9 cellular contexts compared by ENCODE assay signal in the genomic region with DNA sequence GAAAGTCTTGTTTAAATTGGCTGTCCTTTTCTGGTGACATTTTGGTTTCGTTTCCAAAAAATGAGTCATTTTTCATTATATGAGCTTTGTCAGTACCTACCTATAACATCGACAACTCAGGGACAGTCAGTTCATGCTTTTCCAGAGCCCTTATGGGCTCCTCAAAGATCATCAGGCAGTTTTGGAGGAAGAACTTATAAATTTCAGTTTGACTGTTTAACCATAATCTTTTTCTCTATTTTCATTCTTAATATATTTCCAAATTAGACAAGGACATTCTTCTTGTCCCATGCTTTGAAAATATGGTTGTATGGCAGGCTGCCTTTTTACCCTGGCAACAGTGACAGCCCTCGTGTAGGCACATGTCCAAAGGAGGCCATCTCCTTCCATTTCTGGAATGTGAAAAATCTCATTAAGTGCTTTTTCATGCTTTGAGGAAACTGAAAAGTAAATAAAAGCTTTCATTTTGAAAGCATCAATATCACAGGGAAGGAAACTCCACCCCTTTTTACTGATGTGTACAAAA. TPM values are rescaled to one million over a fixed set of nuclear protein-coding genes. Genes with fewer than 3 reads are reported as not detected.
A peak's percentile ranks its signal among the peaks of the same experiment; 100 is the strongest.
DNase-seq lines count a peak whose midpoint lies in the region; ATAC-seq, FAIRE-seq and TF ChIP-seq lines count a peak whose summit lies in the region.
"Had no signal": no experiment of that assay in that cellular context is flagged by ENCODE, and none has a peak within 500 bp of the region (broad histone marks: within the 10 kb centered on the region; RNA-seq: fewer than 3 reads in every experiment).

No MANE protein-coding gene starts in this region.

- H3K27me3 Mint-ChIP-seq in CD4-positive, CD25-positive, alpha-beta regulatory T cell: no peaks in the 10 kb centered on the region
- no peaks in the 10 kb centered on the region for H3K27me3 Mint-ChIP-seq in IgD-negative memory B cell
- H3K27me3 Mint-ChIP-seq in astrocyte (ENCODE audit: low read depth, unreplicated experiment): no peaks in the 10 kb centered on the region
- H3K27me3 Mint-ChIP-seq in glutamatergic neuron (ENCODE audit: unreplicated experiment): peaks cover 2% of the 10 kb centered on the region

- H4K91ac ChIP-seq in mesenchymal stem cell (ENCODE audit: low read length): no peak overlapping the region

- H2BK12ac ChIP-seq in mesenchymal stem cell (ENCODE audit: low read length in 2 of 2): no peak overlapping the region

- FAIRE-seq in astrocyte (lab: Jason Lieb, UNC): no peak

- no peak overlapping the region for H2BK120ac ChIP-seq in mesenchymal stem cell (ENCODE audit: low read depth, low read length)

- ATAC-seq in CD4-positive, CD25-positive, alpha-beta regulatory T cell (ENCODE audit: low read depth in 2 of 2): no peak
- ATAC-seq in GM19025 (IDR thresholded peaks at IDR 0.05; ENCODE audit: low read depth, unreplicated experiment): peak; percentile 49

- H3K36me3 ChIP-seq in CD4-positive, CD25-positive, alpha-beta regulatory T cell (ENCODE audit: control insufficient read depth, insufficient read depth, low read length): no peaks in the 10 kb centered on the region
- H3K36me3 ChIP-seq in astrocyte (ENCODE audit: insufficient read depth, low read length): no peaks in the 10 kb centered on the region
- no peaks in the 10 kb centered on the region for H3K36me3 ChIP-seq in mesenchymal stem cell (ENCODE audit: control insufficient read depth in 1 of 2, insufficient read depth in 2 of 2, low read depth in 1 of 2, low read length in 2 of 2)

- no peak overlapping the region for H2BK5ac ChIP-seq in mesenchymal stem cell (ENCODE audit: low read depth, low read length, poor library complexity, severe bottlenecking)

- no peak overlapping the region for H2BK15ac ChIP-seq in mesenchymal stem cell (ENCODE audit: low read depth, poor library complexity, severe bottlenecking)

- no peaks in the 10 kb centered on the region for H3K36me3 Mint-ChIP-seq in CD4-positive, CD25-positive, alpha-beta regulatory T cell
- H3K36me3 Mint-ChIP-seq in IgD-negative memory B cell (no peaks in the 10 kb centered on the region), astrocyte (ENCODE audit: low read depth, unreplicated experiment) (no peaks in the 10 kb centered on the region), glutamatergic neuron (ENCODE audit: unreplicated experiment) (no peaks in the 10 kb centered on the region)

- H3K27ac Mint-ChIP-seq in CD4-positive, CD25-positive, alpha-beta regulatory T cell: peak overlapping the region; percentile 32 to 98 (median 33)
- peak overlapping the region in 2 of 3 donors; percentile 26 to 85 for H3K27ac Mint-ChIP-seq in IgD-negative memory B cell
- H3K27ac Mint-ChIP-seq in astrocyte (ENCODE audit: unreplicated experiment): peak overlapping the region; percentile 45
- H3K27ac Mint-ChIP-seq in glutamatergic neuron (ENCODE audit: unreplicated experiment): no peak overlapping the region

- 11% methylated on average over 3 of the region's 3 CpGs for WGBS in mesenchymal stem cell

- H3K4ac ChIP-seq in mesenchymal stem cell (ENCODE audit: low read depth in 1 of 2, low read length in 2 of 2): no peak overlapping the region

- H3K9me3 ChIP-seq in CD4-positive, CD25-positive, alpha-beta regulatory T cell (ENCODE audit: control insufficient read depth in 2 of 2, low read length in 2 of 2): peaks cover 0 to 2% of the 10 kb centered on the region in 2 experiments
- H3K9me3 ChIP-seq in astrocyte (ENCODE audit: insufficient read depth, low read depth, low read length) (no peaks in the 10 kb centered on the region), mesenchymal stem cell (ENCODE audit: control insufficient read depth, low read length) (no peaks in the 10 kb centered on the region)

- H2AFZ ChIP-seq in astrocyte (ENCODE audit: low read depth, low read length): no peak overlapping the region
- no peak overlapping the region for H2AFZ ChIP-seq in mesenchymal stem cell (ENCODE audit: low read depth, low read length)

- no peak overlapping the region for H3K14ac ChIP-seq in mesenchymal stem cell (ENCODE audit: low read length in 2 of 2)

- no peak overlapping the region for H3K23ac ChIP-seq in mesenchymal stem cell (ENCODE audit: low read length in 2 of 2)

- TF ChIP-seq CTCF in astrocyte (IDR thresholded peaks at IDR 0.05; ENCODE audit: insufficient read depth, low read depth, low read length) (no peak), glutamatergic neuron (IDR thresholded peaks at IDR 0.05; ENCODE audit: partially characterized antibody, unreplicated experiment) (no peak)

- H4K20me1 ChIP-seq in astrocyte (ENCODE audit: insufficient read depth, low read length): no peaks in the 10 kb centered on the region

- no peak overlapping the region for H4K8ac ChIP-seq in mesenchymal stem cell (ENCODE audit: low read length)

- H3K9ac ChIP-seq in astrocyte (ENCODE audit: low read length) (peak overlapping the region; percentile 3), mesenchymal stem cell (ENCODE audit: low read length) (peak overlapping the region; percentile 67)

- H3K4me3 ChIP-seq in CD4-positive, CD25-positive, alpha-beta regulatory T cell (ENCODE audit: low read depth, low read length): peak overlapping the region; percentile 73
- H3K4me3 ChIP-seq in astrocyte (ENCODE audit: insufficient read depth, low read depth, low read length) (peak overlapping the region; percentile 14), mesenchymal stem cell (ENCODE audit: insufficient read depth in 1 of 2, low read depth in 1 of 2, low read length in 2 of 2) (peak overlapping the region in 1 of 2 experiments; percentile 26)

- no peak overlapping the region for H3K18ac ChIP-seq in mesenchymal stem cell (ENCODE audit: low read depth in 1 of 2, low read length in 2 of 2)

- no peaks in the 10 kb centered on the region for H3K27me3 ChIP-seq in CD4-positive, CD25-positive, alpha-beta regulatory T cell (ENCODE audit: control insufficient read depth, insufficient read depth, low read length)
- no peaks in the 10 kb centered on the region for H3K27me3 ChIP-seq in astrocyte (ENCODE audit: insufficient read depth, low read length)
- H3K27me3 ChIP-seq in mesenchymal stem cell (ENCODE audit: control insufficient read depth in 1 of 2, insufficient read depth in 1 of 2, low read length in 2 of 2): peaks cover 0 to under 1% of the 10 kb centered on the region in 2 experiments

- no peak overlapping the region for H2AK5ac ChIP-seq in mesenchymal stem cell (ENCODE audit: low read length, severe bottlenecking)

- peak in 1 of 3 donors; percentile 72 for DNase-seq in CD4-positive, CD25-positive, alpha-beta regulatory T cell
- DNase-seq in astrocyte (ENCODE audit: low read depth) (peak; percentile 49), mesenchymal stem cell (peak; percentile 79), glutamatergic neuron (no peak), Kasumi-1 (lab: John Stamatoyannopoulos, UW) (no peak), iPS-NIHi7 (ENCODE audit: extremely low spot score) (no peak)

- H3K79me2 ChIP-seq in astrocyte (ENCODE audit: insufficient read depth, low read length): no peaks in the 10 kb centered on the region

- H3K4me2 ChIP-seq in astrocyte (ENCODE audit: low read length) (peak overlapping the region; percentile 37), mesenchymal stem cell (ENCODE audit: low read length, poor library complexity, severe bottlenecking) (no peak overlapping the region)

- H3K79me1 ChIP-seq in mesenchymal stem cell (replicated peaks; ENCODE audit: low read length, poor library complexity, severe bottlenecking): no peaks in the 10 kb centered on the region

- peaks cover 12 to 29% (median 25%) of the 10 kb centered on the region in 4 donors for H3K4me1 Mint-ChIP-seq in CD4-positive, CD25-positive, alpha-beta regulatory T cell
- H3K4me1 Mint-ChIP-seq in IgD-negative memory B cell (peaks cover 32 to 41% (median 40%) of the 10 kb centered on the region in 3 donors), astrocyte (ENCODE audit: low read depth, unreplicated experiment) (peaks cover 42% of the 10 kb centered on the region), glutamatergic neuron (ENCODE audit: low read depth, unreplicated experiment) (peaks cover 3% of the 10 kb centered on the region)

- peak overlapping the region; percentile 60 for H3K27ac ChIP-seq in CD4-positive, CD25-positive, alpha-beta regulatory T cell (ENCODE audit: insufficient read depth, low read length, poor library complexity, severe bottlenecking)
- peak overlapping the region; percentile 30 for H3K27ac ChIP-seq in astrocyte (ENCODE audit: low read depth, low read length)
- peak overlapping the region; percentile 82 for H3K27ac ChIP-seq in mesenchymal stem cell (ENCODE audit: low read length, poor library complexity, severe bottlenecking)

- H3K9me3 Mint-ChIP-seq in CD4-positive, CD25-positive, alpha-beta regulatory T cell: peaks cover 0 to 2% (median 0%) of the 10 kb centered on the region in 7 donors
- H3K9me3 Mint-ChIP-seq in IgD-negative memory B cell (peaks cover 0 to 7% (median 3%) of the 10 kb centered on the region in 3 donors), astrocyte (ENCODE audit: unreplicated experiment) (peaks cover 2% of the 10 kb centered on the region), glutamatergic neuron (ENCODE audit: unreplicated experiment) (no peaks in the 10 kb centered on the region)

- peak overlapping the region; percentile 26 to 85 (median 60) for H3K4me3 Mint-ChIP-seq in CD4-positive, CD25-positive, alpha-beta regulatory T cell
- H3K4me3 Mint-ChIP-seq in IgD-negative memory B cell: peak overlapping the region; percentile 42 to 86 (median 80)
- no peak overlapping the region for H3K4me3 Mint-ChIP-seq in astrocyte (ENCODE audit: unreplicated experiment)
- H3K4me3 Mint-ChIP-seq in glutamatergic neuron (ENCODE audit: unreplicated experiment): no peak overlapping the region

- H3K4me1 ChIP-seq in CD4-positive, CD25-positive, alpha-beta regulatory T cell (ENCODE audit: control insufficient read depth, insufficient read depth, low read length, poor library complexity, severe bottlenecking): peaks cover 30% of the 10 kb centered on the region
- H3K4me1 ChIP-seq in astrocyte (ENCODE audit: insufficient read depth, low read length) (peaks cover 49% of the 10 kb centered on the region), mesenchymal stem cell (ENCODE audit: control insufficient read depth, insufficient read depth, low read depth, low read length) (peaks cover 33% of the 10 kb centered on the region)

RNA-seq across cellular contexts. Expression of a gene that starts 7.3 kb away (rescaled TPM):
- not detected for total RNA-seq in CD4-positive, CD25-positive, alpha-beta regulatory T cell
- polyA plus RNA-seq in CD4-positive, CD25-positive, alpha-beta regulatory T cell: under 1 TPM in 1 of 4 donors, not detected in 3; 0.35 TPM
- polyA plus RNA-seq in IgD-negative memory B cell: not detected
- total RNA-seq in astrocyte (1.0 and 1.5 TPM in 2 replicates), glutamatergic neuron (ENCODE audit: unreplicated experiment) (not detected)
- polyA plus RNA-seq in mesenchymal stem cell (2013, experiment 1 of 2): 0.06 TPM
- polyA plus RNA-seq in mesenchymal stem cell (2013, experiment 2 of 2): not detected
- total RNA-seq: HT1080 had no signal

RNA-seq across cellular contexts. Expression of a gene that starts 23.2 kb away (rescaled TPM):
- 95.7 TPM for total RNA-seq in CD4-positive, CD25-positive, alpha-beta regulatory T cell
- polyA plus RNA-seq in CD4-positive, CD25-positive, alpha-beta regulatory T cell: 10 to 100 TPM; 48.4 to 65.7 (median 50.5) TPM
- polyA plus RNA-seq in IgD-negative memory B cell: 66.8 TPM
- 62.2 and 71.2 TPM in 2 replicates for total RNA-seq in astrocyte
- 19.4 TPM for polyA plus RNA-seq in mesenchymal stem cell (2013, experiment 1 of 2)
- polyA plus RNA-seq in mesenchymal stem cell (2013, experiment 2 of 2): 19.7 TPM
- 42.7 TPM for total RNA-seq in glutamatergic neuron (ENCODE audit: unreplicated experiment)

Comparison
In these comparisons a context has a peak if more than half of its experiments do, and no peak if none do; other contexts are left out.
1. DNase-seq: peak in astrocyte (single experiment) and mesenchymal stem cell (single experiment); none in glutamatergic neuron (single experiment), Kasumi-1 (0 of 2) and iPS-NIHi7 (single experiment).
2. H3K27ac ChIP-seq: peak in every context shown above with its lines; median percentile 82 in mesenchymal stem cell; 60 in CD4-positive, CD25-positive, alpha-beta regulatory T cell; 30 in astrocyte.
3. H3K4me3 Mint-ChIP-seq: peak in CD4-positive, CD25-positive, alpha-beta regulatory T cell (4 of 4) and IgD-negative memory B cell (4 of 4); none in astrocyte (single experiment) and glutamatergic neuron (single experiment).